Comparison of ENCODE assay signal across 1 cellular context in genomic region chr1:182205378-182206022, GRCh38.
TF ChIP-seq lines count a peak whose summit lies in the region.

No MANE protein-coding gene starts in this region.

TF ChIP-seq in HepG2, 621 proteins besides CTCF, POLR2A, EP300 and RAD21 (continued from another document):
- TF ChIP-seq ZUFSP (CRISPR knock-in tag; IDR thresholded peaks at IDR 0.05; ENCODE audit: borderline replicate concordance): no peak
- TF ChIP-seq, protein P1, sequence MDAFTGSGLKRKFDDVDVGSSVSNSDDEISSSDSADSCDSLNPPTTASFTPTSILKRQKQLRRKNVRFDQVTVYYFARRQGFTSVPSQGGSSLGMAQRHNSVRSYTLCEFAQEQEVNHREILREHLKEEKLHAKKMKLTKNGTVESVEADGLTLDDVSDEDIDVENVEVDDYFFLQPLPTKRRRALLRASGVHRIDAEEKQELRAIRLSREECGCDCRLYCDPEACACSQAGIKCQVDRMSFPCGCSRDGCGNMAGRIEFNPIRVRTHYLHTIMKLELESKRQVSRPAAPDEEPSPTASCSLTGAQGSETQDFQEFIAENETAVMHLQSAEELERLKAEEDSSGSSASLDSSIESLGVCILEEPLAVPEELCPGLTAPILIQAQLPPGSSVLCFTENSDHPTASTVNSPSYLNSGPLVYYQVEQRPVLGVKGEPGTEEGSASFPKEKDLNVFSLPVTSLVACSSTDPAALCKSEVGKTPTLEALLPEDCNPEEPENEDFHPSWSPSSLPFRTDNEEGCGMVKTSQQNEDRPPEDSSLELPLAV (CRISPR knock-in tag; conservative IDR thresholded peaks at IDR 0.05; ENCODE audit: low read depth): no peak
- TF ChIP-seq NCOA2 (CRISPR knock-in tag; IDR thresholded peaks at IDR 0.05): peak; percentile 62; the same call in 1 of the 2 replicates
- peak; percentile 31; the same call in 1 of the 2 replicates for TF ChIP-seq TBX2 (CRISPR knock-in tag; IDR thresholded peaks at IDR 0.05; ENCODE audit: borderline replicate concordance)
- peak; percentile 32; the same call in 1 of the 2 replicates for TF ChIP-seq THAP11 (CRISPR knock-in tag; IDR thresholded peaks at IDR 0.05)
- peak; percentile 55; the same call in 1 of the 2 replicates for TF ChIP-seq HDAC1 (CRISPR knock-in tag; IDR thresholded peaks at IDR 0.05)
- TF ChIP-seq SOX13 (IDR thresholded peaks at IDR 0.05): peak; percentile 56; the same call in 1 of the 2 replicates
- TF ChIP-seq SOX13 (CRISPR knock-in tag; conservative IDR thresholded peaks at IDR 0.05 in 1 of 2, IDR thresholded peaks at IDR 0.05 in 1 of 2): peak in 1 of 2 experiments; percentile 98; a peak in 2 of 4 replicates
- TF ChIP-seq, protein P2, sequence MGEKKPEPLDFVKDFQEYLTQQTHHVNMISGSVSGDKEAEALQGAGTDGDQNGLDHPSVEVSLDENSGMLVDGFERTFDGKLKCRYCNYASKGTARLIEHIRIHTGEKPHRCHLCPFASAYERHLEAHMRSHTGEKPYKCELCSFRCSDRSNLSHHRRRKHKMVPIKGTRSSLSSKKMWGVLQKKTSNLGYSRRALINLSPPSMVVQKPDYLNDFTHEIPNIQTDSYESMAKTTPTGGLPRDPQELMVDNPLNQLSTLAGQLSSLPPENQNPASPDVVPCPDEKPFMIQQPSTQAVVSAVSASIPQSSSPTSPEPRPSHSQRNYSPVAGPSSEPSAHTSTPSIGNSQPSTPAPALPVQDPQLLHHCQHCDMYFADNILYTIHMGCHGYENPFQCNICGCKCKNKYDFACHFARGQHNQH (CRISPR knock-in tag; IDR thresholded peaks at IDR 0.05): 0 out of 2 replicates have a peak, but pooled peaks have one; percentile 28
- peak; percentile 52; the same call in 1 of the 2 replicates for TF ChIP-seq ZFP1 (CRISPR knock-in tag; IDR thresholded peaks at IDR 0.05)
- peak; percentile 66; the same call in 1 of the 2 replicates for TF ChIP-seq RARA (CRISPR knock-in tag; IDR thresholded peaks at IDR 0.05)
- TF ChIP-seq PRDM4 (CRISPR knock-in tag; IDR thresholded peaks at IDR 0.05; ENCODE audit: borderline replicate concordance): no peak
- no peak for TF ChIP-seq KLF15 (CRISPR knock-in tag; IDR thresholded peaks at IDR 0.05; ENCODE audit: borderline replicate concordance)
- TF ChIP-seq RFXAP (CRISPR knock-in tag; IDR thresholded peaks at IDR 0.05; ENCODE audit: borderline replicate concordance): no peak
- TF ChIP-seq MIER3 (CRISPR knock-in tag; IDR thresholded peaks at IDR 0.05; ENCODE audit: borderline replicate concordance): peak; percentile 41; the same call in 1 of the 2 replicates
- TF ChIP-seq TEAD3 (CRISPR knock-in tag; optimal IDR thresholded peaks at IDR 0.05; ENCODE audit: borderline replicate concordance): peak; percentile 76
- 0 out of 2 replicates have a peak, but pooled peaks have one; percentile 15 for TF ChIP-seq CREM (IDR thresholded peaks at IDR 0.05)
- TF ChIP-seq CREM (CRISPR knock-in tag; IDR thresholded peaks at IDR 0.05): no peak
- 0 out of 2 replicates have a peak, but pooled peaks have one; percentile 26 for TF ChIP-seq ZNF329 (CRISPR knock-in tag; IDR thresholded peaks at IDR 0.05; ENCODE audit: low read depth)
- TF ChIP-seq ZNF264 (CRISPR knock-in tag; IDR thresholded peaks at IDR 0.05): peak; percentile 56; the same call in 1 of the 2 replicates
